Comparison of ENCODE assay signal across 20 cellular contexts in genomic region chr16:66711581-66711980, GRCh38. TPM values are rescaled to one million over a fixed set of nuclear protein-coding genes. Genes with fewer than 3 reads are reported as not detected.
DNase-seq lines count a peak whose midpoint lies in the region; ATAC-seq, FAIRE-seq and TF ChIP-seq lines count a peak whose summit lies in the region.
"Had no signal": no experiment of that assay in that cellular context is flagged by ENCODE, and none has a peak within 500 bp of the region (broad histone marks: within the 10 kb centered on the region; RNA-seq: fewer than 3 reads in every experiment).

No MANE protein-coding gene starts in this region.

- intact Hi-C loops in HepG2 (cut with micrococcal nuclease; ENCODE audit: unreplicated experiment) (no loop called here), right lobe of liver (cut with DNase I) (no loop called here), sigmoid colon (cut with DNase I) (no loop called here)

- H3K4me2 ChIP-seq in HepG2 (ENCODE audit: low read depth, low read length): no peak overlapping the region
- H3K4me2 ChIP-seq: A549; BLaER1 treated with 17β-estradiol and CSF1 and Interleukin-3, amounts not matched to agents 10 nM and 100 nM had no signal

- POLR2A ChIA-PET in HepG2 (lab: Yijun Ruan, JAX): no interaction called here

- no peak for FAIRE-seq in HepG2 (lab: Jason Lieb, UNC)
- FAIRE-seq: A549, D721Med, G401.6, GM12891, GM19239 had no signal

- CTCF ChIA-PET in HepG2 (lab: Yijun Ruan, JAX; ENCODE audit: low intra/inter-chr PET ratio, low total read pairs): no interaction called here

- H3K27ac ChIP-seq in HepG2 (ENCODE audit: extremely low read length, insufficient read depth, low read length) (no peak overlapping the region), right lobe of liver (no peak overlapping the region), sigmoid colon (no peak overlapping the region)
- H3K27ac ChIP-seq: 22Rv1; A549; BLaER1 treated with 17β-estradiol and CSF1 and Interleukin-3, amounts not matched to agents 10 nM and 100 nM; C4-2B had no signal

- peaks cover 16% of the 10 kb centered on the region for H3K4me1 ChIP-seq in HepG2 (ENCODE audit: insufficient read depth, low read length)
- H3K4me1 ChIP-seq in right lobe of liver: no peaks in the 10 kb centered on the region
- peaks cover 0 to 5% (median 2%) of the 10 kb centered on the region in 4 donors for H3K4me1 ChIP-seq in sigmoid colon
- H3K4me1 ChIP-seq: A549 had no signal

- TF ChIP-seq EP300 in HepG2 (IDR thresholded peaks at IDR 0.05; ENCODE audit: low read depth in 2 of 2, low read length in 2 of 2): no peak
- TF ChIP-seq EP300 in HepG2 (CRISPR knock-in tag; IDR thresholded peaks at IDR 0.05; ENCODE audit: borderline replicate concordance): no peak
- TF ChIP-seq EP300 in sigmoid colon (IDR thresholded peaks at IDR 0.05): no peak

- BruUV-seq in HepG2 (replicated peaks; lab: Mats Ljungman, UMichigan): no TSS peak

- DNase-seq in HepG2 (ENCODE audit: low spot score): no peak
- DNase-seq in right lobe of liver: no peak
- peak; percentile 39 for DNase-seq in sigmoid colon
- no peak for DNase-seq in SK-N-DZ (ENCODE audit: low spot score)
- DNase-seq in hypothalamus (lab: John Stamatoyannopoulos, UW): no peak
- DNase-seq: AML-193; Caco-2; Calu3; CD4-positive, alpha-beta T cell; CD8-positive, alpha-beta T cell; DMS79 treated with DMSO at 0.1 percent for 48 hours; GF-D8 had no signal

- TF ChIP-seq CTCF in HepG2 (CRISPR knock-in tag; IDR thresholded peaks at IDR 0.05): no peak
- TF ChIP-seq CTCF in right lobe of liver (IDR thresholded peaks at IDR 0.05): no peak
- no peak for TF ChIP-seq CTCF in sigmoid colon (IDR thresholded peaks at IDR 0.05)

- H3K9ac ChIP-seq in HepG2 (ENCODE audit: insufficient read depth, low read depth, low read length): no peak overlapping the region
- H3K9ac ChIP-seq: BLaER1 treated with 17β-estradiol and CSF1 and Interleukin-3, amounts not matched to agents 10 nM and 100 nM had no signal

- H3K9me3 ChIP-seq in HepG2 (ENCODE audit: low read length) (no peaks in the 10 kb centered on the region), right lobe of liver (no peaks in the 10 kb centered on the region), sigmoid colon (no peaks in the 10 kb centered on the region)
- H3K9me3 ChIP-seq: Caco-2 had no signal

- H4K20me1 ChIP-seq in HepG2 (ENCODE audit: insufficient read depth, low read length): no peaks in the 10 kb centered on the region
- H4K20me1 ChIP-seq: BLaER1 treated with 17β-estradiol and CSF1 and Interleukin-3, amounts not matched to agents 10 nM and 100 nM had no signal

- TF ChIP-seq POLR2A in HepG2 (IDR thresholded peaks at IDR 0.05; ENCODE audit: insufficient read depth in 1 of 2, low read depth in 2 of 2, low read length in 2 of 2) (no peak), right lobe of liver (IDR thresholded peaks at IDR 0.05) (no peak), sigmoid colon (IDR thresholded peaks at IDR 0.05) (no peak)

- peaks cover 0 to 7% of the 10 kb centered on the region in 2 experiments; a peak in 2 of 5 replicates for H3K27me3 ChIP-seq in HepG2 (ENCODE audit: control insufficient read depth in 1 of 2, insufficient read depth in 2 of 2, low read length in 2 of 2)
- no peaks in the 10 kb centered on the region for H3K27me3 ChIP-seq in right lobe of liver
- H3K27me3 ChIP-seq in sigmoid colon: no peaks in the 10 kb centered on the region
- H3K27me3 ChIP-seq: BLaER1 treated with 17β-estradiol and CSF1 and Interleukin-3, amounts not matched to agents 10 nM and 100 nM had no signal

- no peaks in the 10 kb centered on the region for H3K79me2 ChIP-seq in HepG2 (ENCODE audit: insufficient read depth, low read length)

- H2AFZ ChIP-seq in HepG2 (ENCODE audit: low read length): no peak overlapping the region

- in situ Hi-C loops in HepG2 (cut with HindIII; ENCODE audit: extremely low pct_ligation_motif_present, low pct_unique_long_range_greater_than_20kb): no loop called here

- no peaks in the 10 kb centered on the region for H3K36me3 ChIP-seq in HepG2 (replicated peaks in 1 of 2; ENCODE audit: control insufficient read depth in 1 of 2, insufficient read depth in 2 of 2, low read length in 2 of 2)
- no peaks in the 10 kb centered on the region for H3K36me3 ChIP-seq in right lobe of liver
- no peaks in the 10 kb centered on the region for H3K36me3 ChIP-seq in sigmoid colon
- H3K36me3 ChIP-seq: BLaER1 treated with 17β-estradiol and CSF1 and Interleukin-3, amounts not matched to agents 10 nM and 100 nM had no signal

- ATAC-seq in HepG2 (peak; percentile 11; the same call in 2 of the 3 replicates), right lobe of liver (no peak)
- ATAC-seq: A549; CD8-positive, alpha-beta T cell had no signal

- TF ChIP-seq RAD21 in HepG2 (CRISPR knock-in tag; IDR thresholded peaks at IDR 0.05): no peak

- H3K4me3 ChIP-seq in HepG2 (replicated peaks in 1 of 3; ENCODE audit: insufficient read depth in 1 of 3, low read depth in 2 of 3, low read length in 3 of 3): no peak overlapping the region
- H3K4me3 ChIP-seq in right lobe of liver: no peak overlapping the region
- H3K4me3 ChIP-seq in sigmoid colon: no peak overlapping the region
- H3K4me3 ChIP-seq: A549; BLaER1 treated with 17β-estradiol and CSF1 and Interleukin-3, amounts not matched to agents 10 nM and 100 nM had no signal

TF ChIP-seq in HepG2, 621 proteins besides CTCF, POLR2A, EP300 and RAD21 (continues in another document):
- TF ChIP-seq ZNF605 (CRISPR knock-in tag; IDR thresholded peaks at IDR 0.05) (peak; percentile 99; the same call in 1 of the 2 replicates), U2AF2 (IDR thresholded peaks at IDR 0.05; ENCODE audit: low read depth, low read length) (no peak)

RNA-seq across cellular contexts. Expression of gene CMTM4, which starts 15.0 kb away (rescaled TPM):
- total RNA-seq in HepG2 (2016; rRNA removed; fragmentation: Illumina TruSeq; extraction: Trizol) (32.0 and 44.1 TPM in 2 replicates), right lobe of liver (10 to 100 TPM in 2 of 6 experiments, 1 to 10 TPM in 4; 5.1 to 14.8 (median 8.0) TPM), sigmoid colon (10 to 100 TPM in 2 of 4 donors, 1 to 10 TPM in 2; 6.1 to 12.5 (median 9.4) TPM)
- total RNA-seq in HepG2 (2016; cell fraction: cytosol; rRNA removed; fragmentation: Illumina TruSeq; extraction: Trizol; ENCODE audit: low read depth): 10.6 and 12.8 TPM in 2 replicates
- 32.2 and 42.2 TPM in 2 replicates for total RNA-seq in HepG2 (2016; cell fraction: insoluble cytoplasmic fraction; rRNA removed; fragmentation: Illumina TruSeq; extraction: Trizol)
- 27.4 and 28.5 TPM in 2 replicates for total RNA-seq in HepG2 (2016; cell fraction: membrane; rRNA removed; fragmentation: Illumina TruSeq; extraction: Trizol)
- 32.4 and 32.8 TPM in 2 replicates for total RNA-seq in HepG2 (2016; cell fraction: nucleus; rRNA removed; fragmentation: Illumina TruSeq; extraction: Trizol)
- polyA plus RNA-seq in HepG2 (2011; rRNA removed) (36.3 and 41.3 TPM in 2 replicates), sigmoid colon (10 to 100 TPM; 27.0 to 65.1 (median 40.2) TPM)
- polyA plus RNA-seq in HepG2 (2011; cell fraction: cytosol; rRNA removed): 38.1 and 43.4 TPM in 2 replicates
- polyA plus RNA-seq in HepG2 (2011; cell fraction: nucleus; rRNA removed): 45.0 and 48.2 TPM in 2 replicates
- polyA plus RNA-seq in HepG2 (2012): 30.6 and 31.6 TPM in 2 replicates
- polyA plus RNA-seq in HepG2 (2016; cell fraction: cytosol; fragmentation: Illumina TruSeq; extraction: Trizol; ENCODE audit: low read depth): 3.9 and 4.5 TPM in 2 replicates
- polyA plus RNA-seq in HepG2 (2016; cell fraction: insoluble cytoplasmic fraction; fragmentation: Illumina TruSeq; extraction: Trizol; ENCODE audit: low read depth): 29.5 and 30.3 TPM in 2 replicates
- 10.0 and 11.3 TPM in 2 replicates for polyA plus RNA-seq in HepG2 (2016; cell fraction: membrane; fragmentation: Illumina TruSeq; extraction: Trizol; ENCODE audit: low read depth)
- polyA plus RNA-seq in HepG2 (2016; cell fraction: nucleus; fragmentation: Illumina TruSeq; extraction: Trizol; ENCODE audit: insufficient read depth, low read depth): 32.1 and 32.5 TPM in 2 replicates
- polyA minus RNA-seq in HepG2 (2011; rRNA and poly(A)+ RNA removed; ENCODE audit: low replicate concordance): 61.0 and 116 TPM in 2 replicates
- 47.2 and 48.9 TPM in 2 replicates for polyA minus RNA-seq in HepG2 (2011; cell fraction: cytosol; rRNA and poly(A)+ RNA removed)
- 31.5 and 35.9 TPM in 2 replicates for polyA minus RNA-seq in HepG2 (2011; cell fraction: nucleus; rRNA and poly(A)+ RNA removed)
- 14.8 and 16.7 TPM in 2 replicates for polyA plus RNA-seq in SK-N-DZ (2014; cell fraction: cytosol; rRNA removed)
- polyA plus RNA-seq in SK-N-DZ (2014; cell fraction: nucleus; rRNA removed): 14.9 and 19.3 TPM in 2 replicates

RNA-seq across cellular contexts. Expression of gene DYNC1LI2, which starts 39.8 kb away (rescaled TPM):
- total RNA-seq in HepG2 (2016; rRNA removed; fragmentation: Illumina TruSeq; extraction: Trizol) (107 and 135 TPM in 2 replicates), right lobe of liver (10 to 100 TPM; 30.5 to 44.1 (median 37.9) TPM), sigmoid colon (100 to 1,000 TPM; 164 to 327 (median 261) TPM)
- total RNA-seq in HepG2 (2016; cell fraction: cytosol; rRNA removed; fragmentation: Illumina TruSeq; extraction: Trizol; ENCODE audit: low read depth): 18.2 and 20.0 TPM in 2 replicates
- 109 and 139 TPM in 2 replicates for total RNA-seq in HepG2 (2016; cell fraction: insoluble cytoplasmic fraction; rRNA removed; fragmentation: Illumina TruSeq; extraction: Trizol)
- total RNA-seq in HepG2 (2016; cell fraction: membrane; rRNA removed; fragmentation: Illumina TruSeq; extraction: Trizol): 25.6 and 31.6 TPM in 2 replicates
- 194 and 230 TPM in 2 replicates for total RNA-seq in HepG2 (2016; cell fraction: nucleus; rRNA removed; fragmentation: Illumina TruSeq; extraction: Trizol)
- polyA plus RNA-seq in HepG2 (2011; rRNA removed) (65.5 and 67.7 TPM in 2 replicates), sigmoid colon (10 to 100 TPM; 52.9 to 68.7 (median 60.8) TPM)
- 30.2 and 40.7 TPM in 2 replicates for polyA plus RNA-seq in HepG2 (2011; cell fraction: cytosol; rRNA removed)
- 210 and 219 TPM in 2 replicates for polyA plus RNA-seq in HepG2 (2011; cell fraction: nucleus; rRNA removed)
- polyA plus RNA-seq in HepG2 (2012): 57.1 and 65.5 TPM in 2 replicates
- 3.3 and 3.7 TPM in 2 replicates for polyA plus RNA-seq in HepG2 (2016; cell fraction: cytosol; fragmentation: Illumina TruSeq; extraction: Trizol; ENCODE audit: low read depth)
- polyA plus RNA-seq in HepG2 (2016; cell fraction: insoluble cytoplasmic fraction; fragmentation: Illumina TruSeq; extraction: Trizol; ENCODE audit: low read depth): 68.8 and 69.0 TPM in 2 replicates
- polyA plus RNA-seq in HepG2 (2016; cell fraction: membrane; fragmentation: Illumina TruSeq; extraction: Trizol; ENCODE audit: low read depth): 9.8 and 12.1 TPM in 2 replicates
- polyA plus RNA-seq in HepG2 (2016; cell fraction: nucleus; fragmentation: Illumina TruSeq; extraction: Trizol; ENCODE audit: insufficient read depth, low read depth): 329 and 373 TPM in 2 replicates
- polyA minus RNA-seq in HepG2 (2011; rRNA and poly(A)+ RNA removed; ENCODE audit: low replicate concordance): 51.3 and 78.2 TPM in 2 replicates
- polyA minus RNA-seq in HepG2 (2011; cell fraction: cytosol; rRNA and poly(A)+ RNA removed): 27.4 and 28.7 TPM in 2 replicates
- 169 and 176 TPM in 2 replicates for polyA minus RNA-seq in HepG2 (2011; cell fraction: nucleus; rRNA and poly(A)+ RNA removed)
- 80.2 and 95.2 TPM in 2 replicates for polyA plus RNA-seq in SK-N-DZ (2014; cell fraction: cytosol; rRNA removed)
- 156 and 318 TPM in 2 replicates for polyA plus RNA-seq in SK-N-DZ (2014; cell fraction: nucleus; rRNA removed)
